ENCODE assay signal across 10 cellular contexts in genomic region chr16:84922351-84923135, GRCh38.
DNase-seq lines count a peak whose midpoint lies in the region; ATAC-seq and TF ChIP-seq lines count a peak whose summit lies in the region.
"Had no signal": no experiment of that assay in that cellular context is flagged by ENCODE, and none has a peak within 500 bp of the region (broad histone marks: within the 10 kb centered on the region; RNA-seq: fewer than 3 reads in every experiment).

No MANE protein-coding gene starts in this region.

- H3K4me1 ChIP-seq in liver (ENCODE audit: control insufficient read depth in 4 of 4, insufficient read depth in 4 of 4, low read length in 3 of 4) (peaks cover 0 to 15% (median 7%) of the 10 kb centered on the region in 4 donors), skeletal muscle tissue (ENCODE audit: control insufficient read depth in 3 of 3, insufficient read depth in 3 of 3, low read length in 3 of 3) (peaks cover 24 to 39% (median 33%) of the 10 kb centered on the region in 3 donors)

- intact Hi-C loops in MCF 10A (cut with micrococcal nuclease) = no loop called here
- intact Hi-C loops in activated CD4-positive, alpha-beta T cell treated with anti-CD3 and anti-CD28 coated beads for 36 hours (cut with DNase I, micrococcal nuclease) = no loop called here

- POLR2A ChIA-PET in MCF 10A (lab: Yijun Ruan, JAX) = interaction anchor here (0.6 kb wide), 1 partner anchor 114 kb away, joined by 3 read pairs; no protein-coding TSS in a partner anchor
- POLR2A ChIA-PET in activated CD4-positive, alpha-beta T cell treated with anti-CD3 and anti-CD28 coated beads for 36 hours (lab: Charles Lee) = no interaction called here

- H3K27me3 ChIP-seq in liver (ENCODE audit: control insufficient read depth in 4 of 4, insufficient read depth in 4 of 4, low read length in 3 of 4) (no peaks in the 10 kb centered on the region), skeletal muscle tissue (ENCODE audit: control insufficient read depth in 3 of 3, insufficient read depth in 3 of 3, low read length in 3 of 3) (peaks cover 5 to 14% (median 8%) of the 10 kb centered on the region in 3 donors)

- CTCF ChIA-PET in MCF 10A (lab: Yijun Ruan, JAX) = interaction anchor here (0.6 to 1.2 kb wide), 4 partner anchors 9 to 43 kb away, joined by 3 to 4 read pairs (median 3); no protein-coding TSS in a partner anchor
- CTCF ChIA-PET in activated CD4-positive, alpha-beta T cell treated with anti-CD3 and anti-CD28 coated beads for 36 hours (lab: Charles Lee) = interaction anchor here (0.6 to 0.8 kb wide), 3 partner anchors 22 to 164 kb away, joined by 3 to 5 read pairs (median 3); no protein-coding TSS in a partner anchor

- H3K4me1 Mint-ChIP-seq in MCF 10A (ENCODE audit: insufficient read depth, unreplicated experiment) = no peaks in the 10 kb centered on the region
- H3K4me1 Mint-ChIP-seq in activated CD4-positive, alpha-beta T cell treated with anti-CD3 and anti-CD28 coated beads for 36 hours = no peaks in the 10 kb centered on the region

- no peaks in the 10 kb centered on the region for H3K9me3 Mint-ChIP-seq in MCF 10A (ENCODE audit: unreplicated experiment)
- H3K9me3 Mint-ChIP-seq in activated CD4-positive, alpha-beta T cell treated with anti-CD3 and anti-CD28 coated beads for 36 hours (ENCODE audit: low read depth) = no peaks in the 10 kb centered on the region

- no peaks in the 10 kb centered on the region for H3K36me3 Mint-ChIP-seq in MCF 10A (ENCODE audit: insufficient read depth, unreplicated experiment)
- H3K36me3 Mint-ChIP-seq in activated CD4-positive, alpha-beta T cell treated with anti-CD3 and anti-CD28 coated beads for 36 hours (ENCODE audit: low read depth) = no peaks in the 10 kb centered on the region

- H3K9ac ChIP-seq in liver (ENCODE audit: low read depth in 1 of 2, low read length in 2 of 2) = no peak overlapping the region
- H3K9ac ChIP-seq in skeletal muscle tissue (ENCODE audit: low read depth in 1 of 3, low read length in 3 of 3) = peak overlapping the region in 2 of 3 donors; percentile 45 to 47

- WGBS in liver = 57% methylated on average over 19 of the region's 19 CpGs

- H3K4me3 Mint-ChIP-seq in MCF 10A (ENCODE audit: unreplicated experiment) = no peak overlapping the region
- H3K4me3 Mint-ChIP-seq in activated CD4-positive, alpha-beta T cell treated with anti-CD3 and anti-CD28 coated beads for 36 hours = no peak overlapping the region

- H3K27ac ChIP-seq in cingulate gyrus (ENCODE audit: low read depth, low read length) (peak overlapping the region; percentile 79), liver (ENCODE audit: low read depth in 1 of 2, low read length in 2 of 2) (peak overlapping the region; percentile 48 to 61), skeletal muscle tissue (ENCODE audit: low read depth, low read length) (peak overlapping the region; percentile 61)

- no peak for TF ChIP-seq RAD21 in liver (IDR thresholded peaks at IDR 0.05)

- ATAC-seq in GM19351 (IDR thresholded peaks at IDR 0.05; ENCODE audit: unreplicated experiment) = no peak
- ATAC-seq in activated CD4-positive, alpha-beta T cell treated with anti-CD3 and anti-CD28 coated beads for 36 hours = no peak

- peaks cover 16% of the 10 kb centered on the region for H3K27me3 Mint-ChIP-seq in MCF 10A (ENCODE audit: insufficient read depth, unreplicated experiment)
- peaks cover 7% of the 10 kb centered on the region for H3K27me3 Mint-ChIP-seq in activated CD4-positive, alpha-beta T cell treated with anti-CD3 and anti-CD28 coated beads for 36 hours

- H3K27ac Mint-ChIP-seq in MCF 10A (ENCODE audit: low read depth, unreplicated experiment) = no peak overlapping the region
- H3K27ac Mint-ChIP-seq in activated CD4-positive, alpha-beta T cell treated with anti-CD3 and anti-CD28 coated beads for 36 hours = no peak overlapping the region

- DNase-seq in NCI-H1694 (lab: John Stamatoyannopoulos, UW) (peak; percentile 56), MCF 10A (ENCODE audit: unreplicated experiment) (no peak)
- DNase-seq in stimulated activated CD4-positive, alpha-beta T cell treated with anti-CD3 and anti-CD28 coated beads, Interleukin-2, amount 100 ng/mL, for 24 hours = no peak
- DNase-seq in activated CD4-positive, alpha-beta T cell treated with anti-CD3 and anti-CD28 coated beads for 36 hours = no peak
- DNase-seq: KG1; stimulated activated CD8-positive, alpha-beta memory T cell treated with anti-CD3 and anti-CD28 coated beads, Interleukin-4, amount 100 ng/mL, for 48 hours had no signal

- no peaks in the 10 kb centered on the region for H3K36me3 ChIP-seq in liver (ENCODE audit: control insufficient read depth in 4 of 4, insufficient read depth in 3 of 4, low read depth in 1 of 4, low read length in 3 of 4)
- H3K36me3 ChIP-seq in skeletal muscle tissue (ENCODE audit: control insufficient read depth in 3 of 3, insufficient read depth in 3 of 3, low read length in 3 of 3) = no peaks in the 10 kb centered on the region

- no TSS peak for BruUV-seq in MCF 10A (replicated peaks; lab: Mats Ljungman, UMichigan)

- H3K9me3 ChIP-seq in liver (ENCODE audit: control insufficient read depth in 4 of 4, low read length in 3 of 4) (no peaks in the 10 kb centered on the region), skeletal muscle tissue (ENCODE audit: control insufficient read depth in 3 of 3, low read length in 3 of 3) (no peaks in the 10 kb centered on the region)

- H3K4me3 ChIP-seq in liver (ENCODE audit: low read depth in 1 of 3, low read length in 3 of 3) = no peak overlapping the region
- H3K4me3 ChIP-seq in skeletal muscle tissue (ENCODE audit: low read length in 3 of 3) = no peak overlapping the region

- TF ChIP-seq CTCF in liver (IDR thresholded peaks at IDR 0.05; ENCODE audit: low read depth, low read length, missing input control) = no peak
- no peak for TF ChIP-seq CTCF in MCF 10A (IDR thresholded peaks at IDR 0.05; ENCODE audit: unreplicated experiment)

TF ChIP-seq in liver, 16 proteins besides CTCF, POLR2A, EP300 and RAD21:
- TF ChIP-seq HNF4A (conservative IDR thresholded peaks at IDR 0.05) (no peak), NR2F2 (IDR thresholded peaks at IDR 0.05) (peak; percentile 97), FOXA1 (IDR thresholded peaks at IDR 0.05) (no peak), EGR1 (IDR thresholded peaks at IDR 0.05; ENCODE audit: low read depth in 2 of 2) (no peak), SP1 (IDR thresholded peaks at IDR 0.05) (peak; percentile 66), REST (IDR thresholded peaks at IDR 0.05) (peak; percentile 64), TAF1 (conservative IDR thresholded peaks at IDR 0.05) (no peak)
- TF ChIP-seq, protein P1, sequence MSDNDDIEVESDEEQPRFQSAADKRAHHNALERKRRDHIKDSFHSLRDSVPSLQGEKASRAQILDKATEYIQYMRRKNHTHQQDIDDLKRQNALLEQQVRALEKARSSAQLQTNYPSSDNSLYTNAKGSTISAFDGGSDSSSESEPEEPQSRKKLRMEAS (IDR thresholded peaks at IDR 0.05) = no peak

Comparison
In these comparisons a context has a peak if more than half of its experiments do, and no peak if none do; other contexts are left out.
1. H3K9ac ChIP-seq: peak in skeletal muscle tissue (2 of 3); none in liver (0 of 2).
2. Peak in every context shown above with its lines, with median percentiles within 50 percentile points of each other: H3K27ac ChIP-seq.